4 cellular contexts compared by ENCODE assay signal in the genomic region with DNA sequence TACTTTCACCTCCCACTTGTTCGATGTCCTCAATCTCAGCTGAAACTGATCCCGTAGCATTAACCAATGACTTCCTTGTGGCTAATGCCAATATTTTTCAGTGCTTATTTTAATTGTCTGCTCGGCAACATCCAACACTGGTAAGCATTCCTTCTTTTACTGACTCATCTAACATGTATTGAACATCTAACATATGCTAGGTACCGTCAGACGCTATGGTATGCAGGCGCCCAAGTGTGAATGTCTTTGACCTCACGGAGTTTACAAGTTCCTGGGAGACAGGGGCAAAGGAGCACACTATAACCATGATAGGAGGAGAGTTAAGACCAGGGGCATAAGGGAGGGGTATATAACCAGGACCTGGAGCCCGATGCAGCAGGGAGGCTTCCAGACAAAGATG.
TF ChIP-seq lines count a peak whose summit lies in the region.

No MANE protein-coding gene starts in this region.

TF ChIP-seq in SK-N-SH, 30 proteins besides CTCF, POLR2A, EP300 and RAD21:
- TF ChIP-seq NRF1 (IDR thresholded peaks at IDR 0.05; ENCODE audit: low read depth, low read length) (no peak), SIN3A (IDR thresholded peaks at IDR 0.05; ENCODE audit: borderline replicate concordance, low read depth, low read length) (no peak), FOSL2 (IDR thresholded peaks at IDR 0.05; ENCODE audit: borderline replicate concordance, low read depth) (no peak), EZH2phosphoT487 (IDR thresholded peaks at IDR 0.05; ENCODE audit: borderline replicate concordance, low read depth) (no peak), ZBTB33 (IDR thresholded peaks at IDR 0.05; ENCODE audit: borderline replicate concordance, low read depth) (no peak), RFX5 (IDR thresholded peaks at IDR 0.05; ENCODE audit: low read length) (no peak), TEAD4 (IDR thresholded peaks at IDR 0.05; ENCODE audit: borderline replicate concordance, insufficient read depth) (no peak), TAF1 (IDR thresholded peaks at IDR 0.05; ENCODE audit: borderline replicate concordance, low read depth, low read length) (no peak), POLR2AphosphoS5 (IDR thresholded peaks at IDR 0.05; ENCODE audit: low read depth, low read length) (no peak), ELF1 (IDR thresholded peaks at IDR 0.05) (no peak)
- TF ChIP-seq, protein P1, sequence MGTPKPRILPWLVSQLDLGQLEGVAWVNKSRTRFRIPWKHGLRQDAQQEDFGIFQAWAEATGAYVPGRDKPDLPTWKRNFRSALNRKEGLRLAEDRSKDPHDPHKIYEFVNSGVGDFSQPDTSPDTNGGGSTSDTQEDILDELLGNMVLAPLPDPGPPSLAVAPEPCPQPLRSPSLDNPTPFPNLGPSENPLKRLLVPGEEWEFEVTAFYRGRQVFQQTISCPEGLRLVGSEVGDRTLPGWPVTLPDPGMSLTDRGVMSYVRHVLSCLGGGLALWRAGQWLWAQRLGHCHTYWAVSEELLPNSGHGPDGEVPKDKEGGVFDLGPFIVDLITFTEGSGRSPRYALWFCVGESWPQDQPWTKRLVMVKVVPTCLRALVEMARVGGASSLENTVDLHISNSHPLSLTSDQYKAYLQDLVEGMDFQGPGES (IDR thresholded peaks at IDR 0.05; ENCODE audit: low read depth, low read length), result no peak
- TF ChIP-seq, protein P2, sequence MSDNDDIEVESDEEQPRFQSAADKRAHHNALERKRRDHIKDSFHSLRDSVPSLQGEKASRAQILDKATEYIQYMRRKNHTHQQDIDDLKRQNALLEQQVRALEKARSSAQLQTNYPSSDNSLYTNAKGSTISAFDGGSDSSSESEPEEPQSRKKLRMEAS (IDR thresholded peaks at IDR 0.05; ENCODE audit: low read depth), result no peak

TF ChIP-seq in SK-N-SH treated with all-trans-retinoic acid at 6 μM for 48 hours, 23 proteins besides CTCF, POLR2A, EP300 and RAD21:
- TF ChIP-seq ZFP30 (CRISPR knock-in tag; IDR thresholded peaks at IDR 0.05), result no peak
- TF ChIP-seq ZFP3 (CRISPR knock-in tag; IDR thresholded peaks at IDR 0.05), result no peak
- no peak for TF ChIP-seq ARNTL (CRISPR knock-in tag; IDR thresholded peaks at IDR 0.05; ENCODE audit: borderline replicate concordance, low read depth)
- TF ChIP-seq ZNF565 (CRISPR knock-in tag; conservative IDR thresholded peaks at IDR 0.05; ENCODE audit: low read depth), result no peak
- TF ChIP-seq PPARA (CRISPR knock-in tag; IDR thresholded peaks at IDR 0.05; ENCODE audit: borderline replicate concordance), result no peak
- no peak for TF ChIP-seq SNAI2 (CRISPR knock-in tag; IDR thresholded peaks at IDR 0.05)
- no peak for TF ChIP-seq RARB (CRISPR knock-in tag; IDR thresholded peaks at IDR 0.05)
- no peak for TF ChIP-seq CSRNP3 (CRISPR knock-in tag; IDR thresholded peaks at IDR 0.05)
- TF ChIP-seq PATZ1 (CRISPR knock-in tag; IDR thresholded peaks at IDR 0.05; ENCODE audit: borderline replicate concordance), result no peak
- no peak for TF ChIP-seq BACH2 (CRISPR knock-in tag; IDR thresholded peaks at IDR 0.05; ENCODE audit: borderline replicate concordance)

TF ChIP-seq in K562, 482 proteins besides CTCF, POLR2A, EP300 and RAD21 (continues in another document):
- TF ChIP-seq REST (CRISPR knock-in tag; IDR thresholded peaks at IDR 0.05; ENCODE audit: low read depth), result no peak
- TF ChIP-seq PRPF4 (IDR thresholded peaks at IDR 0.05; ENCODE audit: insufficient read depth, low read depth, low read length, poor library complexity, severe bottlenecking), result no peak
- no peak for TF ChIP-seq CBFA2T2 (conservative IDR thresholded peaks at IDR 0.05)
- TF ChIP-seq, protein P3, sequence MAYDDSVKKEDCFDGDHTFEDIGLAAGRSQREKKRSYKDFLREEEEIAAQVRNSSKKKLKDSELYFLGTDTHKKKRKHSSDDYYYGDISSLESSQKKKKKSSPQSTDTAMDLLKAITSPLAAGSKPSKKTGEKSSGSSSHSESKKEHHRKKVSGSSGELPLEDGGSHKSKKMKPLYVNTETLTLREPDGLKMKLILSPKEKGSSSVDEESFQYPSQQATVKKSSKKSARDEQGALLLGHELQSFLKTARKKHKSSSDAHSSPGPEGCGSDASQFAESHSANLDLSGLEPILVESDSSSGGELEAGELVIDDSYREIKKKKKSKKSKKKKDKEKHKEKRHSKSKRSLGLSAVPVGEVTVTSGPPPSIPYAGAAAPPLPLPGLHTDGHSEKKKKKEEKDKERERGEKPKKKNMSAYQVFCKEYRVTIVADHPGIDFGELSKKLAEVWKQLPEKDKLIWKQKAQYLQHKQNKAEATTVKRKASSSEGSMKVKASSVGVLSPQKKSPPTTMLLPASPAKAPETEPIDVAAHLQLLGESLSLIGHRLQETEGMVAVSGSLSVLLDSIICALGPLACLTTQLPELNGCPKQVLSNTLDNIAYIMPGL (CRISPR knock-in tag; IDR thresholded peaks at IDR 0.05), result no peak
- no peak for TF ChIP-seq DACH1 (IDR thresholded peaks at IDR 0.05; ENCODE audit: partially characterized antibody)
- TF ChIP-seq TAF15 (IDR thresholded peaks at IDR 0.05; ENCODE audit: low read depth, low read length), result no peak
- no peak for TF ChIP-seq GTF2F1 (IDR thresholded peaks at IDR 0.05; ENCODE audit: low read depth, low read length)
- no peak for TF ChIP-seq BACH1 (tag; IDR thresholded peaks at IDR 0.05)
- TF ChIP-seq ZBTB8A (IDR thresholded peaks at IDR 0.05; ENCODE audit: partially characterized antibody), result no peak
- TF ChIP-seq ESRRB (CRISPR knock-in tag; IDR thresholded peaks at IDR 0.05; ENCODE audit: borderline replicate concordance), result no peak
- no peak for TF ChIP-seq E2F8 (IDR thresholded peaks at IDR 0.05; ENCODE audit: low read depth, partially characterized antibody)
- no peak for TF ChIP-seq TEAD1 (CRISPR knock-in tag; IDR thresholded peaks at IDR 0.05)
- TF ChIP-seq ZNF717 (CRISPR knock-in tag; IDR thresholded peaks at IDR 0.05), result no peak

TF ChIP-seq in neural cell, 6 proteins besides CTCF, POLR2A, EP300 and RAD21:
- TF ChIP-seq REST (IDR thresholded peaks at IDR 0.05; ENCODE audit: borderline replicate concordance) (no peak), POLR2AphosphoS5 (IDR thresholded peaks at IDR 0.05) (no peak), TAF1 (IDR thresholded peaks at IDR 0.05; ENCODE audit: low read depth) (no peak), EZH2 (IDR thresholded peaks at IDR 0.05; ENCODE audit: borderline replicate concordance, insufficient read depth, low read length, poor library complexity, severe bottlenecking) (no peak), SMC3 (conservative IDR thresholded peaks at IDR 0.05; ENCODE audit: poor library complexity) (no peak)
